In genomic region chr16:87765776-87766484, GRCh38 we compare ENCODE assay signal across 8 cellular contexts. TPM values are rescaled to one million over a fixed set of nuclear protein-coding genes. Genes with fewer than 3 reads are reported as not detected.
DNase-seq lines count a peak whose midpoint lies in the region; ATAC-seq, FAIRE-seq and TF ChIP-seq lines count a peak whose summit lies in the region.

Gene KLHDC4 (minus strand): TSS chr16:87765986. CDS start chr16:87765890, 96 bp downstream.

- H3K4me1 ChIP-seq in keratinocyte (ENCODE audit: control insufficient read depth, extremely low read depth, insufficient read depth, low read length), result peaks cover 7% of the 10 kb centered on the region

- peak within 1 kb of the TSS; percentile 83 for H3K27ac ChIP-seq in keratinocyte (ENCODE audit: control insufficient read depth, insufficient read depth, low read length)

- peak within 1 kb of the TSS; percentile 91 for H2AFZ ChIP-seq in keratinocyte (ENCODE audit: control insufficient read depth, low read length)

- peaks cover 31% of the 10 kb centered on the region for H3K79me2 ChIP-seq in keratinocyte (ENCODE audit: control insufficient read depth, insufficient read depth, low read length)

- no peaks in the 10 kb centered on the region for H4K20me1 ChIP-seq in keratinocyte (ENCODE audit: control insufficient read depth, extremely low read depth, insufficient read depth, low read length)

- H3K4me1 Mint-ChIP-seq in central memory CD8-positive, alpha-beta T cell, result peaks cover 48% of the 10 kb centered on the region

- peak within 1 kb of the TSS; percentile 87 for H3K4me2 ChIP-seq in keratinocyte (ENCODE audit: control insufficient read depth, extremely low read depth, insufficient read depth, low read depth, low read length)

- no peaks in the 10 kb centered on the region for H3K27me3 ChIP-seq in keratinocyte (ENCODE audit: control insufficient read depth, extremely low read depth, insufficient read depth, low read length)

- H3K4me3 Mint-ChIP-seq in central memory CD8-positive, alpha-beta T cell, result peak within 1 kb of the TSS; percentile 99

- H3K27ac Mint-ChIP-seq in central memory CD8-positive, alpha-beta T cell (ENCODE audit: low read depth), result peak within 1 kb of the TSS; percentile 100

- H3K9me1 ChIP-seq in keratinocyte (ENCODE audit: control insufficient read depth, extremely low read depth, insufficient read depth, low read length), result no peaks in the 10 kb centered on the region

- peaks cover 42% of the 10 kb centered on the region for H3K36me3 Mint-ChIP-seq in central memory CD8-positive, alpha-beta T cell (ENCODE audit: insufficient read depth)

- no peak for FAIRE-seq in keratinocyte (lab: Jason Lieb, UNC)

- H3K27me3 Mint-ChIP-seq in central memory CD8-positive, alpha-beta T cell, result no peaks in the 10 kb centered on the region

- H3K9me3 ChIP-seq in keratinocyte (ENCODE audit: control insufficient read depth, low read depth, low read length), result no peaks in the 10 kb centered on the region

- ATAC-seq in HG02973 (IDR thresholded peaks at IDR 0.05; ENCODE audit: unreplicated experiment), result peak; percentile 55
- ATAC-seq in central memory CD8-positive, alpha-beta T cell (replicated peaks; ENCODE audit: extremely low read depth, poor library complexity, severe bottlenecking), result peak; percentile 38

- no peak for TF ChIP-seq CTCF in keratinocyte (optimal IDR thresholded peaks at IDR 0.05 in 1 of 3, IDR thresholded peaks at IDR 0.05 in 1 of 3, conservative IDR thresholded peaks at IDR 0.05 in 1 of 3; ENCODE audit: extremely low read depth in 1 of 3, insufficient read depth in 2 of 3, low read length in 3 of 3)

- H3K9me3 Mint-ChIP-seq in central memory CD8-positive, alpha-beta T cell, result no peaks in the 10 kb centered on the region

- peak within 1 kb of the TSS; percentile 94 for H3K9ac ChIP-seq in keratinocyte (ENCODE audit: control insufficient read depth, extremely low read depth, insufficient read depth, low read length)

- dilution Hi-C loops in keratinocyte (cut with MboI; ENCODE audit: extremely low pct_ligation_motif_present, low sequenced_read_pairs), result no loop called here

- H3K4me3 ChIP-seq in keratinocyte (ENCODE audit: control insufficient read depth in 2 of 3, extremely low read depth in 1 of 3, insufficient read depth in 2 of 3, low read depth in 1 of 3, low read length in 3 of 3), result peak within 1 kb of the TSS; percentile 81 to 94 (median 94)

- DNase-seq in NCI-H187 (lab: John Stamatoyannopoulos, UW) (peak; percentile 15 to 41), NCI-H187 treated with DMSO at 0.1 percent for 48 hours (lab: John Stamatoyannopoulos, UW) (no peak), NCI-H345 (lab: John Stamatoyannopoulos, UW) (peak; percentile 79), keratinocyte (ENCODE audit: low read depth, low spot score) (no peak)
- DNase-seq in activated CD4-positive, CD25-positive, alpha-beta regulatory T cell treated with anti-CD3 and anti-CD28 coated beads, Interleukin-2, amount 50 U/mL, for 72 hours, result peak; percentile 87
- DNase-seq in central memory CD8-positive, alpha-beta T cell (ENCODE audit: low spot score in 2 of 2), result peak; percentile 80 to 86
- DNase-seq in stimulated activated CD4-positive, alpha-beta T cell treated with anti-CD3 and anti-CD28 coated beads, Interleukin-12 subunit alpha, Interleukin-12 subunit beta, amount 100 ng/mL, for 48 hours (ENCODE audit: low read depth in 2 of 3, low spot score in 1 of 3), result peak; percentile 81 to 92 (median 86)

- peaks cover 4 to 13% of the 10 kb centered on the region in 2 experiments for H3K36me3 ChIP-seq in keratinocyte (ENCODE audit: control insufficient read depth in 2 of 2, extremely low read depth in 1 of 2, insufficient read depth in 2 of 2, low read length in 2 of 2)

RNA-seq across cellular contexts. Expression of gene KLHDC4, which starts in this region (rescaled TPM):
- 13.4 to 15.3 TPM (median 13.4 TPM) in 3 replicates for polyA plus RNA-seq in keratinocyte
- 16.2 TPM for polyA plus RNA-seq in keratinocyte (2011; ENCODE audit: low read depth)
- 7.9 and 14.6 TPM in 2 replicates for polyA plus RNA-seq in keratinocyte (2011; cell fraction: cytosol; rRNA removed)
- 37.2 and 42.7 TPM in 2 replicates for polyA plus RNA-seq in keratinocyte (2011; cell fraction: nucleus; rRNA removed)
- polyA plus RNA-seq in keratinocyte (2012; ENCODE audit: low replicate concordance), result 16.2 and 18.9 TPM in 2 replicates
- 8.5 to 12.7 TPM (median 11.3 TPM) in 3 replicates for polyA minus RNA-seq in keratinocyte
- polyA minus RNA-seq in keratinocyte (2011; cell fraction: cytosol; rRNA and poly(A)+ RNA removed), result 15.3 TPM
- 15.2 and 22.3 TPM in 2 replicates for polyA minus RNA-seq in keratinocyte (2011; cell fraction: nucleus; rRNA and poly(A)+ RNA removed)

Comparison
In these comparisons a context has a peak if more than half of its experiments do, and no peak if none do; other contexts are left out.
1. DNase-seq: peak in NCI-H187 (2 of 2), NCI-H345 (single experiment), activated CD4-positive, CD25-positive, alpha-beta regulatory T cell treated with anti-CD3 and anti-CD28 coated beads, Interleukin-2, amount 50 U/mL, for 72 hours (single experiment), central memory CD8-positive, alpha-beta T cell (2 of 2) and stimulated activated CD4-positive, alpha-beta T cell treated with anti-CD3 and anti-CD28 coated beads, Interleukin-12 subunit alpha, Interleukin-12 subunit beta, amount 100 ng/mL, for 48 hours (3 of 3); none in NCI-H187 treated with DMSO at 0.1 percent for 48 hours (single experiment) and keratinocyte (single experiment).